Comparison of ENCODE assay signal across 24 cellular contexts in genomic region chr15:56640127-56640526, GRCh38.
"Had no signal": no experiment of that assay in that cellular context is flagged by ENCODE, and none has a peak within 500 bp of the region (broad histone marks: within the 10 kb centered on the region; RNA-seq: fewer than 3 reads in every experiment).

No MANE protein-coding gene starts in this region.

- DNase-seq: activated CD4-positive, alpha-beta memory T cell treated with anti-CD3 and anti-CD28 coated beads, Interleukin-2, amount 10 ng/mL, durations not matched to agents 7 days and 5 days; activated CD4-positive, alpha-beta T cell treated with anti-CD3 and anti-CD28 coated beads for 36 hours; activated CD4-positive, alpha-beta T cell treated with anti-CD3 and anti-CD28 coated beads, Interleukin-2, amount 50 U/mL, for 1 hour; activated gamma-delta T cell; activated naive CD4-positive, alpha-beta T cell treated with anti-CD3 and anti-CD28 coated beads for 36 hours; activated T-cell treated with anti-CD3 and anti-CD28 coated beads for 4 hours; activated T-cell treated with anti-CD3 and anti-CD28 coated beads, Interleukin-2, amount 50 U/mL, for 48 hours; Kasumi-1; NCI-H1048; NCI-H146; NCI-H1930; NCI-H2171; NCI-H2227 treated with DMSO at 0.1 percent for 48 hours; NCI-H446 treated with DMSO at 0.1 percent for 48 hours; NCI-H524 treated with DMSO at 0.1 percent for 48 hours; NCI-H774; NK-92 treated with Interleukin-12 subunit alpha and Interleukin-12 subunit beta, amount 100 ng/mL, for 24 hours; SHP77 treated with DMSO at 0.1 percent for 48 hours; T-helper 1 cell; WERI-Rb-1 had no signal

- H3K27ac Mint-ChIP-seq: activated CD4-positive, alpha-beta memory T cell treated with anti-CD3 and anti-CD28 coated beads, Interleukin-2, amount 10 ng/mL, durations not matched to agents 7 days and 5 days; activated CD4-positive, alpha-beta T cell treated with anti-CD3 and anti-CD28 coated beads for 36 hours; activated naive CD4-positive, alpha-beta T cell treated with anti-CD3 and anti-CD28 coated beads for 36 hours; activated naive CD8-positive, alpha-beta T cell; activated T-helper 17 cell treated with anti-CD3 and anti-CD28 coated beads, Interleukin-2, amount 50 U/mL, for 72 hours had no signal

- H3K27me3 Mint-ChIP-seq: activated CD4-positive, alpha-beta memory T cell treated with anti-CD3 and anti-CD28 coated beads, Interleukin-2, amount 10 ng/mL, durations not matched to agents 7 days and 5 days; activated CD4-positive, alpha-beta T cell treated with anti-CD3 and anti-CD28 coated beads for 36 hours; activated naive CD8-positive, alpha-beta T cell; activated T-helper 17 cell treated with anti-CD3 and anti-CD28 coated beads, Interleukin-2, amount 50 U/mL, for 72 hours had no signal

- H3K4me3 Mint-ChIP-seq: activated CD4-positive, alpha-beta memory T cell treated with anti-CD3 and anti-CD28 coated beads, Interleukin-2, amount 10 ng/mL, durations not matched to agents 7 days and 5 days; activated CD4-positive, alpha-beta T cell treated with anti-CD3 and anti-CD28 coated beads for 36 hours; activated naive CD4-positive, alpha-beta T cell treated with anti-CD3 and anti-CD28 coated beads for 36 hours; activated naive CD8-positive, alpha-beta T cell; activated T-helper 17 cell treated with anti-CD3 and anti-CD28 coated beads, Interleukin-2, amount 50 U/mL, for 72 hours had no signal

- H3K4me3 ChIP-seq: K562 had no signal

- H3K27ac ChIP-seq: WERI-Rb-1 had no signal

- H3K36me3 ChIP-seq: WERI-Rb-1 had no signal

- ATAC-seq: activated CD4-positive, alpha-beta T cell treated with anti-CD3 and anti-CD28 coated beads for 36 hours; activated T-helper 17 cell treated with anti-CD3 and anti-CD28 coated beads, Interleukin-2, amount 50 U/mL, for 72 hours; K562 had no signal

- H3K9me3 Mint-ChIP-seq: activated CD4-positive, alpha-beta memory T cell treated with anti-CD3 and anti-CD28 coated beads, Interleukin-2, amount 10 ng/mL, durations not matched to agents 7 days and 5 days; activated naive CD4-positive, alpha-beta T cell treated with anti-CD3 and anti-CD28 coated beads for 36 hours; activated T-helper 17 cell treated with anti-CD3 and anti-CD28 coated beads, Interleukin-2, amount 50 U/mL, for 72 hours had no signal

- H3K4me1 Mint-ChIP-seq: activated CD4-positive, alpha-beta T cell treated with anti-CD3 and anti-CD28 coated beads for 36 hours; activated T-helper 17 cell treated with anti-CD3 and anti-CD28 coated beads, Interleukin-2, amount 50 U/mL, for 72 hours had no signal

- FAIRE-seq: K562, RCC 7860 had no signal
